1 cellular context compared by ENCODE assay signal in the genomic region with DNA sequence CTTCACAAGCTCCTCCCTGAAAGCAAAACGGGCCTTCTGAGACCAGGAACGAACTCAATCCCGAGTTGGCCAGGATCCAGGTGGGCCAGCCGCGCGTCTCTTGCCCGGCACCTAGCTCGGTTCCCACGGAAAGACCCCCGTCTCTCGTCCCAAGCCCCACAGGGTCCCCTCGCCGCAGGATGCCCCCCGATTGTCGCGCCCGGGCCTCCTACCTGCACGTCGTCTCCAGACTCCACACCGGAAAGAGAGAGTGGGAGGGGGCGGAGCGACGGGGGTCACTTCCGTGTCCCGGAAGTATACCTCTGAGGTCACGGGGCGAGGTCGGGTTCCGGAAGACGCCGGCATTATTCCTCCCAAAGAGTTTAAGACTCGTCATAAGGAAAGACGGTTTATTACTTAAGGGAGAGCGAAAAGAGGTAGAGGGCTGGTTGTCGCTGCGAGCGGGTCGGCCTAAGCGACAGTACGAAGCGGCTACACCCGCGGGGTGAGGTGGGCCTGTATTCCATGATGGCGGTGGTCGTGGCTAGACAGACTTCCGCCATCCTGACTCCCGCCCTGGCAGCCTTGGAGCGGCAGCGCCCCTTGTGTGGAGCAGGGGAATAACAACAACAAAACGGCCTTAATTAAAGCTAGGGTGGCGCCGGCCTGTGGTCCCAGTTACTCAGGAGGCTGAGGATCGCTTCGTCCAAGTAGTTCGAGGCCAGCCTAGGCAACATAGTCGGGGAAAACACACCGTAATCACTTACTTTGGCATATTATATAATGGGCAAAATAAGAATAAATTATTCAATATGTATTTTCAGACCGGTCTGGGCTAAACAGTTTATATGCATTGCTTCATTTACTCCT.
TF ChIP-seq lines count a peak whose summit lies in the region.

A gene (minus strand): TSS at position 249 of the 849 bp plus-strand sequence. CDS start 2,006 bp downstream, outside the sequence.

TF ChIP-seq in GM12878, 131 proteins besides CTCF, POLR2A, EP300 and RAD21 (continued from another document and continues in another):
- TF ChIP-seq NFXL1 (IDR thresholded peaks at IDR 0.05; ENCODE audit: borderline replicate concordance) (no peak), KLF5 (IDR thresholded peaks at IDR 0.05; ENCODE audit: partially characterized antibody) (peak; percentile 94), NFYA (IDR thresholded peaks at IDR 0.05; ENCODE audit: borderline replicate concordance, low read depth, low read length) (no peak), ZNF622 (IDR thresholded peaks at IDR 0.05) (no peak), ZNF274 (IDR thresholded peaks at IDR 0.05; ENCODE audit: insufficient read depth, insufficient read length) (no peak), BRCA1 (IDR thresholded peaks at IDR 0.05; ENCODE audit: low read depth, low read length) (no peak), SREBF2 (IDR thresholded peaks at IDR 0.05; ENCODE audit: low read length) (no peak; the same call in 1 of the 2 replicates), CHD4 (IDR thresholded peaks at IDR 0.05) (no peak), BCL11A (IDR thresholded peaks at IDR 0.05; ENCODE audit: low read depth, low read length) (no peak), RB1 (IDR thresholded peaks at IDR 0.05; ENCODE audit: borderline replicate concordance) (peak; percentile 94; the same call in 1 of the 2 replicates), PAX8 (IDR thresholded peaks at IDR 0.05) (no peak), CBFB (IDR thresholded peaks at IDR 0.05; ENCODE audit: low read depth) (peak; percentile 62; the same call in 1 of the 2 replicates), SMC3 (IDR thresholded peaks at IDR 0.05; ENCODE audit: borderline replicate concordance, low read length) (no peak), IRF4 (IDR thresholded peaks at IDR 0.05; ENCODE audit: low read depth, low read length) (0 out of 2 replicates have a peak, but pooled peaks have one; percentile 7), SIX5 (IDR thresholded peaks at IDR 0.05; ENCODE audit: low read depth, low read length, severe bottlenecking) (no peak), ZNF207 (IDR thresholded peaks at IDR 0.05; ENCODE audit: borderline replicate concordance) (peak; percentile 97), CHD1 (IDR thresholded peaks at IDR 0.05; ENCODE audit: low read depth, low read length) (no peak), PML (IDR thresholded peaks at IDR 0.05; ENCODE audit: low read length) (peak; percentile 98), SREBF1 (IDR thresholded peaks at IDR 0.05; ENCODE audit: low read length) (peak; percentile 57; the same call in 1 of the 2 replicates), RELA (IDR thresholded peaks at IDR 0.05; ENCODE audit: borderline replicate concordance, partially characterized antibody) (peak; percentile 84), JUNB (IDR thresholded peaks at IDR 0.05) (no peak; the same call in 1 of the 2 replicates), EZH2 (IDR thresholded peaks at IDR 0.05; ENCODE audit: borderline replicate concordance, control insufficient read depth, low read depth, low read length) (no peak), RCOR1 (conservative IDR thresholded peaks at IDR 0.05; ENCODE audit: low read depth, low read length) (peak; percentile 84), YY1 (IDR thresholded peaks at IDR 0.05; ENCODE audit: low read depth, low read length) (peak; percentile 96), SP1 (IDR thresholded peaks at IDR 0.05; ENCODE audit: low read depth, low read length) (peak; percentile 8), TCF3 (IDR thresholded peaks at IDR 0.05; ENCODE audit: borderline replicate concordance, insufficient read depth, low read depth, low read length) (0 out of 2 replicates have a peak, but pooled peaks have one; percentile 54), ESRRA (IDR thresholded peaks at IDR 0.05; ENCODE audit: low read length) (peak; percentile 85; the same call in 1 of the 2 replicates), FOXM1 (IDR thresholded peaks at IDR 0.05; ENCODE audit: low read depth, low read length) (peak; percentile 16; the same call in 1 of the 2 replicates), NRF1 (conservative IDR thresholded peaks at IDR 0.05; ENCODE audit: low read depth, low read length) (no peak), ATF7 (IDR thresholded peaks at IDR 0.05; ENCODE audit: low read depth) (peak; percentile 82), ZNF217 (IDR thresholded peaks at IDR 0.05) (peak; percentile 99; the same call in 1 of the 2 replicates), SMARCA5 (IDR thresholded peaks at IDR 0.05) (peak; percentile 99), ETV6 (conservative IDR thresholded peaks at IDR 0.05 in 1 of 2, IDR thresholded peaks at IDR 0.05 in 1 of 2; ENCODE audit: borderline replicate concordance in 1 of 2, low read depth in 1 of 2) (peak; percentile 72 to 73; a peak in 3 of 4 replicates), CBX5 (IDR thresholded peaks at IDR 0.05; ENCODE audit: low read depth) (peak; percentile 96), ASH2L (IDR thresholded peaks at IDR 0.05; ENCODE audit: borderline replicate concordance, low read depth) (peak; percentile 86; the same call in 1 of the 2 replicates), POLR2AphosphoS2 (IDR thresholded peaks at IDR 0.05; ENCODE audit: low read depth, low read length) (peak; percentile 84; the same call in 1 of the 2 replicates), ZNF24 (IDR thresholded peaks at IDR 0.05) (peak; percentile 77), POU2F2 (IDR thresholded peaks at IDR 0.05; ENCODE audit: borderline replicate concordance, low read depth, low read length) (peak; percentile 65; the same call in 1 of the 3 replicates), NFIC (IDR thresholded peaks at IDR 0.05; ENCODE audit: low read depth, low read length) (no peak; the same call in 1 of the 2 replicates), NR2C1 (IDR thresholded peaks at IDR 0.05) (peak; percentile 100), BHLHE40 (IDR thresholded peaks at IDR 0.05; ENCODE audit: borderline replicate concordance in 1 of 2, low read depth in 2 of 2, low read length in 1 of 2) (peak; percentile 25 to 69; a peak in 3 of 4 replicates), JUND (IDR thresholded peaks at IDR 0.05; ENCODE audit: low read depth, low read length) (no peak), CREM (IDR thresholded peaks at IDR 0.05; ENCODE audit: low read depth) (peak; percentile 68), LARP7 (IDR thresholded peaks at IDR 0.05) (peak; percentile 90; the same call in 1 of the 2 replicates), ZBED1 (IDR thresholded peaks at IDR 0.05; ENCODE audit: borderline replicate concordance) (peak; percentile 62; the same call in 1 of the 2 replicates), MTA3 (IDR thresholded peaks at IDR 0.05; ENCODE audit: borderline replicate concordance, low read length) (no peak), PAX5 (IDR thresholded peaks at IDR 0.05; ENCODE audit: borderline replicate concordance, low read depth, low read length) (no peak), NR2C2 (IDR thresholded peaks at IDR 0.05; ENCODE audit: borderline replicate concordance, control insufficient read depth, insufficient read length, low read depth) (peak; percentile 78), GATAD2B (conservative IDR thresholded peaks at IDR 0.05; ENCODE audit: low read depth) (peak; percentile 90; the same call in 1 of the 2 replicates), TCF7 (IDR thresholded peaks at IDR 0.05; ENCODE audit: borderline replicate concordance) (no peak), RFX5 (IDR thresholded peaks at IDR 0.05; ENCODE audit: low read depth, low read length) (peak; percentile 48; the same call in 1 of the 2 replicates), BACH1 (IDR thresholded peaks at IDR 0.05; ENCODE audit: borderline replicate concordance) (peak; percentile 66), IKZF1 (conservative IDR thresholded peaks at IDR 0.05) (peak; percentile 98)
- TF ChIP-seq, protein P1, sequence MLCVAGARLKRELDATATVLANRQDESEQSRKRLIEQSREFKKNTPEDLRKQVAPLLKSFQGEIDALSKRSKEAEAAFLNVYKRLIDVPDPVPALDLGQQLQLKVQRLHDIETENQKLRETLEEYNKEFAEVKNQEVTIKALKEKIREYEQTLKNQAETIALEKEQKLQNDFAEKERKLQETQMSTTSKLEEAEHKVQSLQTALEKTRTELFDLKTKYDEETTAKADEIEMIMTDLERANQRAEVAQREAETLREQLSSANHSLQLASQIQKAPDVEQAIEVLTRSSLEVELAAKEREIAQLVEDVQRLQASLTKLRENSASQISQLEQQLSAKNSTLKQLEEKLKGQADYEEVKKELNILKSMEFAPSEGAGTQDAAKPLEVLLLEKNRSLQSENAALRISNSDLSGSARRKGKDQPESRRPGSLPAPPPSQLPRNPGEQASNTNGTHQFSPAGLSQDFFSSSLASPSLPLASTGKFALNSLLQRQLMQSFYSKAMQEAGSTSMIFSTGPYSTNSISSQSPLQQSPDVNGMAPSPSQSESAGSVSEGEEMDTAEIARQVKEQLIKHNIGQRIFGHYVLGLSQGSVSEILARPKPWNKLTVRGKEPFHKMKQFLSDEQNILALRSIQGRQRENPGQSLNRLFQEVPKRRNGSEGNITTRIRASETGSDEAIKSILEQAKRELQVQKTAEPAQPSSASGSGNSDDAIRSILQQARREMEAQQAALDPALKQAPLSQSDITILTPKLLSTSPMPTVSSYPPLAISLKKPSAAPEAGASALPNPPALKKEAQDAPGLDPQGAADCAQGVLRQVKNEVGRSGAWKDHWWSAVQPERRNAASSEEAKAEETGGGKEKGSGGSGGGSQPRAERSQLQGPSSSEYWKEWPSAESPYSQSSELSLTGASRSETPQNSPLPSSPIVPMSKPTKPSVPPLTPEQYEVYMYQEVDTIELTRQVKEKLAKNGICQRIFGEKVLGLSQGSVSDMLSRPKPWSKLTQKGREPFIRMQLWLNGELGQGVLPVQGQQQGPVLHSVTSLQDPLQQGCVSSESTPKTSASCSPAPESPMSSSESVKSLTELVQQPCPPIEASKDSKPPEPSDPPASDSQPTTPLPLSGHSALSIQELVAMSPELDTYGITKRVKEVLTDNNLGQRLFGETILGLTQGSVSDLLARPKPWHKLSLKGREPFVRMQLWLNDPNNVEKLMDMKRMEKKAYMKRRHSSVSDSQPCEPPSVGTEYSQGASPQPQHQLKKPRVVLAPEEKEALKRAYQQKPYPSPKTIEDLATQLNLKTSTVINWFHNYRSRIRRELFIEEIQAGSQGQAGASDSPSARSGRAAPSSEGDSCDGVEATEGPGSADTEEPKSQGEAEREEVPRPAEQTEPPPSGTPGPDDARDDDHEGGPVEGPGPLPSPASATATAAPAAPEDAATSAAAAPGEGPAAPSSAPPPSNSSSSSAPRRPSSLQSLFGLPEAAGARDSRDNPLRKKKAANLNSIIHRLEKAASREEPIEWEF (IDR thresholded peaks at IDR 0.05; ENCODE audit: insufficient replicate concordance, low read depth, low read length): no peak
- TF ChIP-seq, protein P2, sequence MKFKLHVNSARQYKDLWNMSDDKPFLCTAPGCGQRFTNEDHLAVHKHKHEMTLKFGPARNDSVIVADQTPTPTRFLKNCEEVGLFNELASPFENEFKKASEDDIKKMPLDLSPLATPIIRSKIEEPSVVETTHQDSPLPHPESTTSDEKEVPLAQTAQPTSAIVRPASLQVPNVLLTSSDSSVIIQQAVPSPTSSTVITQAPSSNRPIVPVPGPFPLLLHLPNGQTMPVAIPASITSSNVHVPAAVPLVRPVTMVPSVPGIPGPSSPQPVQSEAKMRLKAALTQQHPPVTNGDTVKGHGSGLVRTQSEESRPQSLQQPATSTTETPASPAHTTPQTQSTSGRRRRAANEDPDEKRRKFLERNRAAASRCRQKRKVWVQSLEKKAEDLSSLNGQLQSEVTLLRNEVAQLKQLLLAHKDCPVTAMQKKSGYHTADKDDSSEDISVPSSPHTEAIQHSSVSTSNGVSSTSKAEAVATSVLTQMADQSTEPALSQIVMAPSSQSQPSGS (IDR thresholded peaks at IDR 0.05; ENCODE audit: low read length): peak; percentile 42; the same call in 1 of the 2 replicates
- TF ChIP-seq, protein P3, sequence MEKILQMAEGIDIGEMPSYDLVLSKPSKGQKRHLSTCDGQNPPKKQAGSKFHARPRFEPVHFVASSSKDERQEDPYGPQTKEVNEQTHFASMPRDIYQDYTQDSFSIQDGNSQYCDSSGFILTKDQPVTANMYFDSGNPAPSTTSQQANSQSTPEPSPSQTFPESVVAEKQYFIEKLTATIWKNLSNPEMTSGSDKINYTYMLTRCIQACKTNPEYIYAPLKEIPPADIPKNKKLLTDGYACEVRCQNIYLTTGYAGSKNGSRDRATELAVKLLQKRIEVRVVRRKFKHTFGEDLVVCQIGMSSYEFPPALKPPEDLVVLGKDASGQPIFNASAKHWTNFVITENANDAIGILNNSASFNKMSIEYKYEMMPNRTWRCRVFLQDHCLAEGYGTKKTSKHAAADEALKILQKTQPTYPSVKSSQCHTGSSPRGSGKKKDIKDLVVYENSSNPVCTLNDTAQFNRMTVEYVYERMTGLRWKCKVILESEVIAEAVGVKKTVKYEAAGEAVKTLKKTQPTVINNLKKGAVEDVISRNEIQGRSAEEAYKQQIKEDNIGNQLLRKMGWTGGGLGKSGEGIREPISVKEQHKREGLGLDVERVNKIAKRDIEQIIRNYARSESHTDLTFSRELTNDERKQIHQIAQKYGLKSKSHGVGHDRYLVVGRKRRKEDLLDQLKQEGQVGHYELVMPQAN (conservative IDR thresholded peaks at IDR 0.05): peak; percentile 83
- TF ChIP-seq, protein P4, sequence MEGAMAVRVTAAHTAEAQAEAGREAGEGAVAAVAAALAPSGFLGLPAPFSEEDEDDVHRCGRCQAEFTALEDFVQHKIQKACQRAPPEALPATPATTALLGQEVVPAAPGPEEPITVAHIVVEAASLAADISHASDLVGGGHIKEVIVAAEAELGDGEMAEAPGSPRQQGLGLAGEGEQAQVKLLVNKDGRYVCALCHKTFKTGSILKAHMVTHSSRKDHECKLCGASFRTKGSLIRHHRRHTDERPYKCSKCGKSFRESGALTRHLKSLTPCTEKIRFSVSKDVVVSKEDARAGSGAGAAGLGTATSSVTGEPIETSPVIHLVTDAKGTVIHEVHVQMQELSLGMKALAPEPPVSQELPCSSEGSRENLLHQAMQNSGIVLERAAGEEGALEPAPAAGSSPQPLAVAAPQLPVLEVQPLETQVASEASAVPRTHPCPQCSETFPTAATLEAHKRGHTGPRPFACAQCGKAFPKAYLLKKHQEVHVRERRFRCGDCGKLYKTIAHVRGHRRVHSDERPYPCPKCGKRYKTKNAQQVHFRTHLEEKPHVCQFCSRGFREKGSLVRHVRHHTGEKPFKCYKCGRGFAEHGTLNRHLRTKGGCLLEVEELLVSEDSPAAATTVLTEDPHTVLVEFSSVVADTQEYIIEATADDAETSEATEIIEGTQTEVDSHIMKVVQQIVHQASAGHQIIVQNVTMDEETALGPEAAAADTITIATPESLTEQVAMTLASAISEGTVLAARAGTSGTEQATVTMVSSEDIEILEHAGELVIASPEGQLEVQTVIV (IDR thresholded peaks at IDR 0.05; ENCODE audit: borderline replicate concordance, partially characterized antibody): peak; percentile 93
- TF ChIP-seq, protein P5, sequence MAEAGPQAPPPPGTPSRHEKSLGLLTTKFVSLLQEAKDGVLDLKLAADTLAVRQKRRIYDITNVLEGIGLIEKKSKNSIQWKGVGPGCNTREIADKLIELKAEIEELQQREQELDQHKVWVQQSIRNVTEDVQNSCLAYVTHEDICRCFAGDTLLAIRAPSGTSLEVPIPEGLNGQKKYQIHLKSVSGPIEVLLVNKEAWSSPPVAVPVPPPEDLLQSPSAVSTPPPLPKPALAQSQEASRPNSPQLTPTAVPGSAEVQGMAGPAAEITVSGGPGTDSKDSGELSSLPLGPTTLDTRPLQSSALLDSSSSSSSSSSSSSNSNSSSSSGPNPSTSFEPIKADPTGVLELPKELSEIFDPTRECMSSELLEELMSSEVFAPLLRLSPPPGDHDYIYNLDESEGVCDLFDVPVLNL (IDR thresholded peaks at IDR 0.05; ENCODE audit: low read depth, low read length): peak; percentile 69; the same call in 1 of the 2 replicates
